Comparison of ENCODE assay signal across 8 cellular contexts in the genomic region with DNA sequence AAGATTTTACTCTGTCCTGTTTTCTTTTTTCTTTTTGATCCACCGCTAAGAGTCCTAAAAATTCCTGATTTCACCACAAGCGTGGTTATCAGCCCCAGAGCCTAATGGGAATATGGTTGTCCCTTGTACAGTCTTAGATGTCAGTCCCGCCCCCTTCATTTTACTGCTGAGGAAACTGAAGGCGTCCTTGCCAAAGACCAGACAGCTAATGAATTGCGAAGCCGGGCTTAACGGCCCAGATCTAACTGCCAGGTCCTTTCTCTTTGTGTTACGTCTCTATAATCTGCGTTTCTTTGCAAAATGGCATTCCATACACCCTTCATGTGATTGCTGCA. TPM values are rescaled to one million over a fixed set of nuclear protein-coding genes. Genes with fewer than 3 reads are reported as not detected.
A peak's percentile ranks its signal among the peaks of the same experiment; 100 is the strongest.
DNase-seq lines count a peak whose midpoint lies in the region; ATAC-seq and TF ChIP-seq lines count a peak whose summit lies in the region.

No MANE protein-coding gene starts in this region.

- no peaks in the 10 kb centered on the region for H3K27me3 Mint-ChIP-seq in CD14-positive monocyte (ENCODE audit: low read depth in 3 of 3)

- H3K9me3 Mint-ChIP-seq in CD14-positive monocyte: peaks cover 0 to 3% (median 0%) of the 10 kb centered on the region in 7 donors

- H3K27me3 ChIP-seq in SJSA1 (replicated peaks) (no peaks in the 10 kb centered on the region), duodenal mucosa (ENCODE audit: control insufficient read depth in 1 of 2, insufficient read depth in 2 of 2, low read length in 2 of 2) (no peaks in the 10 kb centered on the region), lower lobe of right lung (ENCODE audit: low read depth) (no peaks in the 10 kb centered on the region), upper lobe of right lung (no peaks in the 10 kb centered on the region)

- H3K4me1 ChIP-seq in SJSA1 (replicated peaks) (peaks cover 34% of the 10 kb centered on the region), duodenal mucosa (ENCODE audit: control insufficient read depth in 1 of 2, insufficient read depth in 2 of 2, low read length in 2 of 2) (peaks cover 13 to 25% of the 10 kb centered on the region in 2 donors), lower lobe of right lung (peaks cover 36% of the 10 kb centered on the region), upper lobe of right lung (peaks cover 21% of the 10 kb centered on the region)

- H3K4me3 ChIP-seq in SJSA1 (peak overlapping the region; percentile 77), duodenal mucosa (ENCODE audit: low read depth in 1 of 2, low read length in 2 of 2) (peak overlapping the region; percentile 84 to 92), lower lobe of right lung (peak overlapping the region; percentile 99), upper lobe of right lung (peak overlapping the region; percentile 95)

- H3K36me3 Mint-ChIP-seq in CD14-positive monocyte: peaks cover 33 to 42% of the 10 kb centered on the region in 2 donors

- no peak for DNase-seq in CD14-positive monocyte (ENCODE audit: low spot score)
- no peak for DNase-seq in SJSA1 (ENCODE audit: low read depth in 1 of 2, low spot score in 2 of 2)
- no peak for DNase-seq in lower lobe of right lung
- DNase-seq in upper lobe of right lung: no peak

- ATAC-seq in GM18861 (IDR thresholded peaks at IDR 0.05; ENCODE audit: unreplicated experiment): peak; percentile 11
- peak; percentile 23 for ATAC-seq in HG03064 (IDR thresholded peaks at IDR 0.05; ENCODE audit: low read depth, unreplicated experiment)
- ATAC-seq in lower lobe of right lung: peak; percentile 5 to 24
- peak; percentile 14 for ATAC-seq in upper lobe of right lung
- no peak for ATAC-seq in GM18519 (IDR thresholded peaks at IDR 0.05; ENCODE audit: low FRiP score, unreplicated experiment)

- H3K4me1 Mint-ChIP-seq in CD14-positive monocyte: peaks cover 19% of the 10 kb centered on the region

- peaks cover 48% of the 10 kb centered on the region for H3K36me3 ChIP-seq in SJSA1
- peaks cover 22 to 29% of the 10 kb centered on the region in 2 donors for H3K36me3 ChIP-seq in duodenal mucosa (ENCODE audit: control insufficient read depth in 1 of 2, insufficient read depth in 2 of 2, low read length in 2 of 2)
- peaks cover 48% of the 10 kb centered on the region for H3K36me3 ChIP-seq in lower lobe of right lung
- peaks cover 55% of the 10 kb centered on the region for H3K36me3 ChIP-seq in upper lobe of right lung

- H3K9me3 ChIP-seq in SJSA1 (replicated peaks) (no peaks in the 10 kb centered on the region), duodenal mucosa (ENCODE audit: control insufficient read depth in 1 of 2, low read length in 2 of 2) (no peaks in the 10 kb centered on the region), lower lobe of right lung (no peaks in the 10 kb centered on the region), upper lobe of right lung (no peaks in the 10 kb centered on the region)

- no peak for TF ChIP-seq CTCF in CD14-positive monocyte (IDR thresholded peaks at IDR 0.05)
- no peak for TF ChIP-seq CTCF in lower lobe of right lung (IDR thresholded peaks at IDR 0.05)
- no peak for TF ChIP-seq CTCF in upper lobe of right lung (IDR thresholded peaks at IDR 0.05)

- H3K27ac Mint-ChIP-seq in CD14-positive monocyte: peak overlapping the region; percentile 94 to 99 (median 97)

- H3K4me3 Mint-ChIP-seq in CD14-positive monocyte: peak overlapping the region; percentile 99 to 100

- peak overlapping the region; percentile 80 to 82 for H3K9ac ChIP-seq in duodenal mucosa (ENCODE audit: low read depth in 1 of 2, low read length in 2 of 2)

- intact Hi-C loops in CD14-positive monocyte (cut with micrococcal nuclease) (loop anchor here in 1 of 2 donors (2.0 to 5.0 kb wide), 2 partner anchors 80 to 1203 kb away; a partner anchor contains a TSS), lower lobe of right lung (cut with DNase I) (no loop called here), upper lobe of right lung (cut with DNase I) (no loop called here)

- H3K27ac ChIP-seq in SJSA1: peak overlapping the region; percentile 53; the same call in 1 of the 2 replicates
- H3K27ac ChIP-seq in duodenal mucosa (ENCODE audit: low read depth, low read length): no peak overlapping the region
- H3K27ac ChIP-seq in lower lobe of right lung: peak overlapping the region; percentile 86
- H3K27ac ChIP-seq in upper lobe of right lung: peak overlapping the region; percentile 86

RNA-seq across cellular contexts. Expression of a gene that starts 0.5 kb away (rescaled TPM):
- 10 to 100 TPM; 31.2 to 37.5 TPM for polyA plus RNA-seq in CD14-positive monocyte
- total RNA-seq in SJSA1 (2014; rRNA removed; shearing (Covaris generic)): 128 and 150 TPM in 2 replicates
- total RNA-seq in lower lobe of right lung (51.7 TPM), upper lobe of right lung (50.8 TPM)

RNA-seq across cellular contexts. Expression of a gene that starts 0.6 kb away (rescaled TPM):
- 10 to 100 TPM in 1 of 2 donors, 1 to 10 TPM in 1; 9.3 to 11.3 TPM for polyA plus RNA-seq in CD14-positive monocyte
- total RNA-seq in SJSA1 (2014; rRNA removed; shearing (Covaris generic)): 54.3 and 67.3 TPM in 2 replicates
- total RNA-seq in lower lobe of right lung (19.8 TPM), upper lobe of right lung (16.8 TPM)
